ENCODE assay signal across 19 cellular contexts in the genomic region with DNA sequence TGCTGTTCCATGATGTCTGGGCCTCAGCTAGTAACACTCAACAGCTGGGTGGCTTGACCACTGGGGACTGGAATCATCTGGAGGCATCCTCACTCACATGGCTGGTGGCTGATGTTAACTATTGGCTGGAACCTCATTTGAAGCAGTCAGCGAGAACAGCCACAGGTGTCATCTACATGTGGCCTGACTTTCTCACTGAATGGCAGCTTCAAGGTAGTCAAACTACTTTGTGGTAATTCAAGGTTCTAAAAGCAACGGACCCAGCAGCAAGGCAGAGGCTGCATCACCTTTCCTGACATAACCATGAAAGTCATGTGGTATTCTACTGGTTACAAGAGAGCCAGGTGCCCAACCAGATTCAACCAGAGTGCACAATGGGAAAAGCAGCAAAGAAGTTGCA.
A peak's percentile ranks its signal among the peaks of the same experiment; 100 is the strongest.
DNase-seq lines count a peak whose midpoint lies in the region; ATAC-seq, FAIRE-seq and TF ChIP-seq lines count a peak whose summit lies in the region.
"Had no signal": no experiment of that assay in that cellular context is flagged by ENCODE, and none has a peak within 500 bp of the region (broad histone marks: within the 10 kb centered on the region; RNA-seq: fewer than 3 reads in every experiment).

No MANE protein-coding gene starts in this region.

- in situ Hi-C loops in GM12878 (cut with MboI): no loop called here

- H3K4me3 ChIP-seq in GM12878 (no peak overlapping the region), sigmoid colon (no peak overlapping the region), stomach (no peak overlapping the region)
- H3K4me3 ChIP-seq: body of pancreas, colonic mucosa, SJSA1 had no signal

- H3K27ac ChIP-seq in GM12878 (ENCODE audit: control insufficient read depth, insufficient read depth) (peak overlapping the region; percentile 54), sigmoid colon (peak overlapping the region in 3 of 4 donors; percentile 16 to 68 (median 52)), stomach (peak overlapping the region in 2 of 5 donors; percentile 25 to 62)
- H3K27ac ChIP-seq: body of pancreas, colonic mucosa, SJSA1 had no signal

- 6% methylated on average over 2 of the region's 2 CpGs for WGBS in GM12878 (ENCODE audit: insufficient coverage, insufficient replicate concordance, low lambda C conversion rate, missing lambda C conversion rate)
- 77 to 90% methylated on average over 2 of the region's 2 CpGs for WGBS in sigmoid colon, 2 donors
- WGBS in stomach, 5 donors: 82 to 100% (median 88%) methylated on average over 1 to 2 of the region's 2 CpGs

- TF ChIP-seq EP300 in GM12878 (IDR thresholded peaks at IDR 0.05; ENCODE audit: borderline replicate concordance in 1 of 2, control insufficient read depth in 1 of 2, low read depth in 2 of 2, low read length in 2 of 2): no peak
- no peak for TF ChIP-seq EP300 in sigmoid colon (IDR thresholded peaks at IDR 0.05)
- TF ChIP-seq EP300 in stomach (IDR thresholded peaks at IDR 0.05): no peak

- no peaks in the 10 kb centered on the region for H3K9me3 Mint-ChIP-seq in stimulated activated naive B cell treated with anti-CD40 and anti-IgM and Interleukin-4, amounts not matched to agents 10 μg/mL and 1 μg/mL and 100 μg/mL, for 72 hours

- no peaks in the 10 kb centered on the region for H3K27me3 Mint-ChIP-seq in stimulated activated naive B cell treated with anti-CD40 and anti-IgM and Interleukin-4, amounts not matched to agents 10 μg/mL and 1 μg/mL and 100 μg/mL, for 72 hours

- H3K27me3 ChIP-seq in GM12878 (replicated peaks in 1 of 2; ENCODE audit: control insufficient read depth in 2 of 2, insufficient read depth in 2 of 2, low read length in 1 of 2) (no peaks in the 10 kb centered on the region), sigmoid colon (no peaks in the 10 kb centered on the region), stomach (no peaks in the 10 kb centered on the region)
- H3K27me3 ChIP-seq: body of pancreas, colonic mucosa, SJSA1 had no signal

- TF ChIP-seq POLR2A in GM12878 (IDR thresholded peaks at IDR 0.05; ENCODE audit: low read depth, low read length) (no peak), sigmoid colon (IDR thresholded peaks at IDR 0.05) (no peak), stomach (IDR thresholded peaks at IDR 0.05) (no peak)

- TF ChIP-seq CTCF in GM12878 (IDR thresholded peaks at IDR 0.05 in 2 of 3, conservative IDR thresholded peaks at IDR 0.05 in 1 of 3; ENCODE audit: control insufficient read depth in 2 of 3, extremely low read depth in 1 of 3, insufficient read depth in 1 of 3, low read depth in 3 of 3, low read length in 3 of 3) (no peak), sigmoid colon (IDR thresholded peaks at IDR 0.05) (no peak), stomach (IDR thresholded peaks at IDR 0.05) (no peak)

- BruUV-seq in GM12878 (replicated peaks; lab: Mats Ljungman, UMichigan): no TSS peak

- H3K36me3 Mint-ChIP-seq in stimulated activated naive B cell treated with anti-CD40 and anti-IgM and Interleukin-4, amounts not matched to agents 10 μg/mL and 1 μg/mL and 100 μg/mL, for 72 hours: no peaks in the 10 kb centered on the region
- H3K36me3 Mint-ChIP-seq: activated naive CD8-positive, alpha-beta T cell had no signal

- H4K20me1 ChIP-seq in GM12878 (ENCODE audit: control insufficient read depth, insufficient read depth): no peaks in the 10 kb centered on the region

- H3K9me3 ChIP-seq in GM12878 (replicated peaks; ENCODE audit: control insufficient read depth, insufficient read depth, low read length) (peaks cover 2% of the 10 kb centered on the region; the same call in 1 of the 3 replicates), sigmoid colon (no peaks in the 10 kb centered on the region), stomach (no peaks in the 10 kb centered on the region)
- H3K9me3 ChIP-seq: body of pancreas, colonic mucosa, SJSA1 had no signal

- ATAC-seq in GM19463 (IDR thresholded peaks at IDR 0.05; ENCODE audit: unreplicated experiment) (peak; percentile 27), GM12878 (peak; percentile 30), GM18519 (IDR thresholded peaks at IDR 0.05; ENCODE audit: low FRiP score, unreplicated experiment) (no peak)
- ATAC-seq in stimulated activated naive B cell treated with anti-CD40 and anti-IgM and Interleukin-4, amounts not matched to agents 10 μg/mL and 1 μg/mL and 100 μg/mL, for 72 hours (replicated peaks): no peak
- ATAC-seq: body of pancreas had no signal

- no peak overlapping the region for H3K27ac Mint-ChIP-seq in stimulated activated naive B cell treated with anti-CD40 and anti-IgM and Interleukin-4, amounts not matched to agents 10 μg/mL and 1 μg/mL and 100 μg/mL, for 72 hours
- H3K27ac Mint-ChIP-seq: activated naive CD8-positive, alpha-beta T cell had no signal

- H3K79me2 ChIP-seq in GM12878 (ENCODE audit: control insufficient read depth, insufficient read depth, low read length): peaks cover 90% of the 10 kb centered on the region

- SMC1A ChIA-PET in GM12878 (lab: Charles Lee; ENCODE audit: uncharacterized antibody, unreplicated experiment): interaction anchor here (0.7 to 20.4 kb wide), 18 partner anchors 8 to 219 kb away, joined by 3 to 396 read pairs (median 4); no protein-coding TSS in a partner anchor

- no peak overlapping the region for H3K4me3 Mint-ChIP-seq in stimulated activated naive B cell treated with anti-CD40 and anti-IgM and Interleukin-4, amounts not matched to agents 10 μg/mL and 1 μg/mL and 100 μg/mL, for 72 hours
- H3K4me3 Mint-ChIP-seq: activated naive CD8-positive, alpha-beta T cell had no signal

- CTCF ChIA-PET in GM12878 (lab: Yijun Ruan, JAX): interaction anchor here (0.7 to 19.5 kb wide), 22 partner anchors 8 to 216 kb away, joined by 3 to 494 read pairs (median 10); no protein-coding TSS in a partner anchor

- 0 out of 2 replicates have a peak overlapping the region, but pooled peaks have one; percentile 59 for H3K4me2 ChIP-seq in GM12878 (ENCODE audit: control insufficient read depth, insufficient read depth)

- no peak overlapping the region for H3K9ac ChIP-seq in GM12878 (ENCODE audit: control insufficient read depth, insufficient read depth, low read length)

- RAD21 ChIA-PET in GM12878 (lab: Charles Lee; ENCODE audit: unreplicated experiment): interaction anchor here (1.1 to 15.3 kb wide), 8 partner anchors 8 to 89 kb away, joined by 3 to 450 read pairs (median 16); no protein-coding TSS in a partner anchor

- H2AFZ ChIP-seq in GM12878 (ENCODE audit: control insufficient read depth, low read depth, low read length): no peak overlapping the region

- H3K36me3 ChIP-seq in GM12878 (ENCODE audit: control insufficient read depth in 2 of 2, insufficient read depth in 2 of 2, low read length in 1 of 2) (no peaks in the 10 kb centered on the region), sigmoid colon (no peaks in the 10 kb centered on the region), stomach (no peaks in the 10 kb centered on the region)
- H3K36me3 ChIP-seq: colonic mucosa, SJSA1 had no signal

- DNase-seq in HTR-8/SVneo (ENCODE audit: insufficient read length, low spot score): no peak
- no peak for DNase-seq in GM12878 (ENCODE audit: low read depth, low spot score)
- DNase-seq in sigmoid colon: no peak
- DNase-seq in stomach: no peak
- DNase-seq in stimulated activated naive B cell treated with anti-CD40 and anti-IgM and Interleukin-4, amounts not matched to agents 10 μg/mL and 1 μg/mL and 100 μg/mL, for 72 hours: no peak
- DNase-seq: activated CD4-positive, CD25-positive, alpha-beta regulatory T cell; AML-193; body of pancreas; colonic mucosa; COR-L47; NCI-H1694 treated with DMSO at 0.1 percent for 48 hours; NCI-H748 treated with DMSO at 0.1 percent for 48 hours; retina; stimulated activated CD4-positive, alpha-beta T cell treated with anti-CD3 and anti-CD28 coated beads, Interleukin-12 subunit alpha, Interleukin-12 subunit beta, amount 100 ng/mL, for 4 hours had no signal

- POLR2A ChIA-PET in GM12878 (lab: Charles Lee): interaction anchor here (1.0 to 1.8 kb wide), 3 partner anchors 15 to 91 kb away, joined by 3 to 15 read pairs (median 4); no protein-coding TSS in a partner anchor

- no peaks in the 10 kb centered on the region for H3K4me1 Mint-ChIP-seq in stimulated activated naive B cell treated with anti-CD40 and anti-IgM and Interleukin-4, amounts not matched to agents 10 μg/mL and 1 μg/mL and 100 μg/mL, for 72 hours

- H3K4me1 ChIP-seq in GM12878 (ENCODE audit: control insufficient read depth, insufficient read depth, low read length) (peaks cover 84% of the 10 kb centered on the region), sigmoid colon (peaks cover 0 to 80% (median 53%) of the 10 kb centered on the region in 4 donors), stomach (peaks cover 9 to 42% (median 24%) of the 10 kb centered on the region in 4 donors)
- H3K4me1 ChIP-seq: colonic mucosa had no signal

- FAIRE-seq in HTR-8/SVneo (lab: Jason Lieb, UNC): peak; percentile 85
- FAIRE-seq in GM12878 (lab: Jason Lieb, UNC): no peak
- FAIRE-seq: endometrium had no signal

- no peak for TF ChIP-seq RAD21 in GM12878 (IDR thresholded peaks at IDR 0.05; ENCODE audit: insufficient read depth, low read depth, low read length)

- intact Hi-C loops in GM12878 (cut with micrococcal nuclease; ENCODE audit: unreplicated experiment): loop anchor here (5.0 kb wide), 1 partner anchor 116 kb away; a partner anchor contains a TSS
- intact Hi-C loops in sigmoid colon (cut with DNase I): loop anchor here (5.0 kb wide), 2 partner anchors 46 to 121 kb away; no protein-coding TSS in a partner anchor
- intact Hi-C loops in stomach (cut with DNase I; ENCODE audit: low total_unique reads): loop anchor here (10.0 kb wide), 2 partner anchors 54 to 124 kb away; no protein-coding TSS in a partner anchor

Comparison
In these comparisons a context has a peak if more than half of its experiments do, and no peak if none do; other contexts are left out.
1. ATAC-seq: peak in GM19463 (single experiment) and GM12878 (single experiment); none in GM18519 (single experiment) and stimulated activated naive B cell treated with anti-CD40 and anti-IgM and Interleukin-4, amounts not matched to agents 10 μg/mL and 1 μg/mL and 100 μg/mL, for 72 hours (0 of 2).